8 cellular contexts compared by ENCODE assay signal in the genomic region with DNA sequence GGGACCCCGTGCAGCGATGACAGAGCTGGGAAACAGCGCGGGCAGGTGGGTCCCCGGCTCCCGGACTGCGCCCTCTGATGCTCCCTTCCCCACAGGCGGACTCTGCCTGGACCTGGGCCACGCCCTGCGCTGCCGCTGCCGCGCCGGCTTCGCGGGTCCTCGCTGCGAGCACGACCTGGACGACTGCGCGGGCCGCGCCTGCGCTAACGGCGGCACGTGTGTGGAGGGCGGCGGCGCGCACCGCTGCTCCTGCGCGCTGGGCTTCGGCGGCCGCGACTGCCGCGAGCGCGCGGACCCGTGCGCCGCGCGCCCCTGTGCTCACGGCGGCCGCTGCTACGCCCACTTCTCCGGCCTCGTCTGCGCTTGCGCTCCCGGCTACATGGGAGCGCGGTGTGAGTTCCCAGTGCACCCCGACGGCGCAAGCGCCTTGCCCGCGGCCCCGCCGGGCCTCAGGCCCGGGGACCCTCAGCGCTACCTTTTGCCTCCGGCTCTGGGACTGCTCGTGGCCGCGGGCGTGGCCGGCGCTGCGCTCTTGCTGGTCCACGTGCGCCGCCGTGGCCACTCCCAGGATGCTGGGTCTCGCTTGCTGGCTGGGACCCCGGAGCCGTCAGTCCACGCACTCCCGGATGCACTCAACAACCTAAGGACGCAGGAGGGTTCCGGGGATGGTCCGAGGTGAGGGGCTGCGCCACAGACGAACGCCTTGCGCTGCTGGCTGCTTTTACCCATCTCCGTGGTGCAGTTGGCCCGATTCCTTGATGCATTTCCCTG. TPM values are rescaled to one million over a fixed set of nuclear protein-coding genes. Genes with fewer than 3 reads are reported as not detected.
DNase-seq lines count a peak whose midpoint lies in the region; ATAC-seq, FAIRE-seq and TF ChIP-seq lines count a peak whose summit lies in the region.

No MANE protein-coding gene starts in this region.

- peaks cover 26% of the 10 kb centered on the region for H3K27me3 Mint-ChIP-seq in brain

- TF ChIP-seq CTCF in IMR-90 (conservative IDR thresholded peaks at IDR 0.05; ENCODE audit: low read depth, low read length): no peak
- no peak for TF ChIP-seq CTCF in brain (conservative IDR thresholded peaks at IDR 0.05)
- no peak for TF ChIP-seq CTCF in keratinocyte (optimal IDR thresholded peaks at IDR 0.05 in 1 of 3, IDR thresholded peaks at IDR 0.05 in 1 of 3, conservative IDR thresholded peaks at IDR 0.05 in 1 of 3; ENCODE audit: extremely low read depth in 1 of 3, insufficient read depth in 2 of 3, low read length in 3 of 3)

- in situ Hi-C loops in IMR-90 (cut with MboI; ENCODE audit: low sequenced_read_pairs): no loop called here

- H3K56ac ChIP-seq in IMR-90 (ENCODE audit: extremely low read depth, insufficient read depth, low read length): no peak overlapping the region

- peak overlapping the region; percentile 85 to 90 (median 86) for H3K4me3 Mint-ChIP-seq in brain

- no peaks in the 10 kb centered on the region for H3K79me2 ChIP-seq in keratinocyte (ENCODE audit: control insufficient read depth, insufficient read depth, low read length)

- no peak for TF ChIP-seq RAD21 in IMR-90 (IDR thresholded peaks at IDR 0.05; ENCODE audit: low read length)

- H3K9me3 ChIP-seq in IMR-90 (ENCODE audit: control insufficient read depth, insufficient read depth, low read length) (no peaks in the 10 kb centered on the region), keratinocyte (ENCODE audit: control insufficient read depth, low read depth, low read length) (no peaks in the 10 kb centered on the region)

- BruUV-seq in IMR-90 (replicated peaks; lab: Mats Ljungman, UMichigan): no TSS peak

- H3K4me2 ChIP-seq in IMR-90 (ENCODE audit: low read depth, low read length) (peak overlapping the region; percentile 75), keratinocyte (ENCODE audit: control insufficient read depth, extremely low read depth, insufficient read depth, low read depth, low read length) (peak overlapping the region; percentile 68)

- H4K91ac ChIP-seq in IMR-90 (ENCODE audit: insufficient read depth, low read depth, low read length): no peak overlapping the region

- peak; percentile 90 for ATAC-seq in IMR-90 (ENCODE audit: low read depth)
- ATAC-seq in HG02973 (IDR thresholded peaks at IDR 0.05; ENCODE audit: unreplicated experiment): no peak

- no peak overlapping the region for H2AK5ac ChIP-seq in IMR-90 (ENCODE audit: low read depth, low read length)

- POLR2A ChIA-PET in IMR-90 (lab: Charles Lee; ENCODE audit: unreplicated experiment): no interaction called here

- CTCF ChIA-PET in IMR-90 (lab: Yijun Ruan, JAX): interaction anchor here (0.6 kb wide), 1 partner anchor 24 kb away, joined by 3 read pairs; no protein-coding TSS in a partner anchor

- H3K27me3 ChIP-seq in IMR-90 (ENCODE audit: control insufficient read depth, insufficient read depth, low read length) (peaks cover 23% of the 10 kb centered on the region; the same call in 1 of the 2 replicates), keratinocyte (ENCODE audit: control insufficient read depth, extremely low read depth, insufficient read depth, low read length) (peaks cover 38% of the 10 kb centered on the region)

- H3K4ac ChIP-seq in IMR-90 (ENCODE audit: low read depth, low read length): peak overlapping the region; percentile 50; the same call in 1 of the 2 replicates

- dilution Hi-C loops in IMR-90 (cut with HindIII; ENCODE audit: low sequenced_read_pairs, unreplicated experiment): no loop called here
- dilution Hi-C loops in keratinocyte (cut with MboI; ENCODE audit: extremely low pct_ligation_motif_present, low sequenced_read_pairs): no loop called here

- no peak for FAIRE-seq in keratinocyte (lab: Jason Lieb, UNC)

- H3K27ac ChIP-seq in IMR-90 (ENCODE audit: insufficient read depth, low read length): no peak overlapping the region
- H3K27ac ChIP-seq in keratinocyte (ENCODE audit: control insufficient read depth, insufficient read depth, low read length): no peak overlapping the region

- peak overlapping the region; percentile 33; the same call in 1 of the 2 replicates for H3K9ac ChIP-seq in IMR-90 (ENCODE audit: low read depth, low read length)
- H3K9ac ChIP-seq in keratinocyte (ENCODE audit: control insufficient read depth, extremely low read depth, insufficient read depth, low read length): peak overlapping the region; percentile 47

- no peak overlapping the region for H3K18ac ChIP-seq in IMR-90 (ENCODE audit: low read depth, low read length)

- no peaks in the 10 kb centered on the region for H4K20me1 ChIP-seq in IMR-90 (ENCODE audit: insufficient read depth, low read length)
- H4K20me1 ChIP-seq in keratinocyte (ENCODE audit: control insufficient read depth, extremely low read depth, insufficient read depth, low read length): no peaks in the 10 kb centered on the region

- WGBS in IMR-90 (ENCODE audit: extremely low coverage in 2 of 2, insufficient read length in 1 of 2), 2 experiments: 3% methylated on average over 76 of the region's 96 CpGs; no CpG with 5 or more reads in 1 of the 2 experiments

- peaks cover 9% of the 10 kb centered on the region for H3K36me3 Mint-ChIP-seq in brain

- H3K4me1 Mint-ChIP-seq in brain: peaks cover 28% of the 10 kb centered on the region

- H4K5ac ChIP-seq in IMR-90 (ENCODE audit: low read depth, low read length): peak overlapping the region; percentile 30; the same call in 1 of the 2 replicates

- H2AFZ ChIP-seq in IMR-90 (replicated peaks; ENCODE audit: low read length, poor library complexity): peak overlapping the region; percentile 97
- peak overlapping the region; percentile 89 for H2AFZ ChIP-seq in keratinocyte (ENCODE audit: control insufficient read depth, low read length)

- peaks cover 3% of the 10 kb centered on the region; the same call in 1 of the 2 replicates for H3K9me1 ChIP-seq in IMR-90 (ENCODE audit: insufficient read depth, low read length)
- H3K9me1 ChIP-seq in keratinocyte (ENCODE audit: control insufficient read depth, extremely low read depth, insufficient read depth, low read length): peaks cover 2% of the 10 kb centered on the region

- H4K8ac ChIP-seq in IMR-90 (ENCODE audit: low read depth in 2 of 2, low read length in 2 of 2): peak overlapping the region; percentile 66 to 97

- peak overlapping the region; percentile 93 for H2AK9ac ChIP-seq in IMR-90 (replicated peaks; ENCODE audit: low read depth, low read length, poor library complexity)

- no peak overlapping the region for H2BK20ac ChIP-seq in IMR-90 (ENCODE audit: low read depth, low read length)

- peaks cover 0 to 5% (median 0%) of the 10 kb centered on the region in 5 experiments for H3K9me3 Mint-ChIP-seq in brain

- H3K4me1 ChIP-seq in IMR-90 (ENCODE audit: control insufficient read depth, insufficient read depth, low read length) (no peaks in the 10 kb centered on the region), keratinocyte (ENCODE audit: control insufficient read depth, extremely low read depth, insufficient read depth, low read length) (peaks cover 3% of the 10 kb centered on the region)

- H3K27ac Mint-ChIP-seq in brain: peak overlapping the region in 4 of 5 experiments; percentile 53 to 92 (median 78)

- no peak overlapping the region for H2BK120ac ChIP-seq in IMR-90 (ENCODE audit: low read depth, low read length)

- no peak for TF ChIP-seq POLR2A in IMR-90 (IDR thresholded peaks at IDR 0.05; ENCODE audit: low read depth, low read length)

- H3K36me3 ChIP-seq in IMR-90 (ENCODE audit: control insufficient read depth, insufficient read depth, low read length) (no peaks in the 10 kb centered on the region), keratinocyte (ENCODE audit: control insufficient read depth in 2 of 2, extremely low read depth in 1 of 2, insufficient read depth in 2 of 2, low read length in 2 of 2) (no peaks in the 10 kb centered on the region)

- H2BK15ac ChIP-seq in IMR-90 (ENCODE audit: low read depth, low read length): no peak overlapping the region

- intact Hi-C loops in IMR-90 (cut with micrococcal nuclease): no loop called here

- peak overlapping the region; percentile 65 for H3K4me3 ChIP-seq in IMR-90 (ENCODE audit: insufficient read depth, low read depth, low read length)
- H3K4me3 ChIP-seq in keratinocyte (ENCODE audit: control insufficient read depth in 2 of 3, extremely low read depth in 1 of 3, insufficient read depth in 2 of 3, low read depth in 1 of 3, low read length in 3 of 3): peak overlapping the region; percentile 37 to 68 (median 56)

- H3K14ac ChIP-seq in IMR-90 (replicated peaks; ENCODE audit: low read depth, low read length): no peak overlapping the region; the same call in 1 of the 2 replicates

- no peaks in the 10 kb centered on the region for H3K79me1 ChIP-seq in IMR-90 (ENCODE audit: low read depth in 1 of 2, low read length in 2 of 2)

- H2BK5ac ChIP-seq in IMR-90 (ENCODE audit: low read depth, low read length, poor library complexity, severe bottlenecking): no peak overlapping the region

- peak; percentile 74 for DNase-seq in EL
- DNase-seq in IMR-90: peak; percentile 67
- peak; percentile 65 for DNase-seq in SKM-1 (lab: John Stamatoyannopoulos, UW; ENCODE audit: unreplicated experiment)
- no peak for DNase-seq in keratinocyte (ENCODE audit: low read depth, low spot score)
- DNase-seq in stimulated activated CD4-positive, alpha-beta T cell treated with anti-CD3 and anti-CD28 coated beads, Interleukin-4, amount 100 ng/mL, for 4 hours: peak; percentile 44 to 60
- DNase-seq in midbrain (lab: John Stamatoyannopoulos, UW): no peak

- H3K23ac ChIP-seq in IMR-90 (ENCODE audit: low read depth, low read length): 0 out of 2 replicates have a peak overlapping the region, but pooled peaks have one; percentile 85

RNA-seq across cellular contexts. Expression of a gene that starts 7.8 kb away (rescaled TPM):
- total RNA-seq in IMR-90 (2012; rRNA removed): not detected in 2 replicates
- polyA plus RNA-seq in IMR-90 (2012; rRNA removed): not detected in 2 replicates
- polyA plus RNA-seq in IMR-90 (2012; cell fraction: cytosol; rRNA removed): not detected in 2 replicates
- polyA plus RNA-seq in IMR-90 (2012; cell fraction: nucleus; rRNA removed; ENCODE audit: low replicate concordance): not detected in 2 replicates
- 4.3 TPM for polyA plus RNA-seq in brain (ENCODE audit: insufficient read depth, low read depth, low replicate concordance)
- polyA plus RNA-seq in keratinocyte: not detected in 3 replicates
- polyA plus RNA-seq in keratinocyte (2011; ENCODE audit: low read depth): not detected
- polyA plus RNA-seq in keratinocyte (2011; cell fraction: cytosol; rRNA removed): not detected in 2 replicates
- polyA plus RNA-seq in keratinocyte (2011; cell fraction: nucleus; rRNA removed): not detected in 2 replicates
- not detected in 2 replicates for polyA plus RNA-seq in keratinocyte (2012; ENCODE audit: low replicate concordance)
- not detected in 3 replicates for polyA minus RNA-seq in keratinocyte
- polyA minus RNA-seq in keratinocyte (2011; cell fraction: cytosol; rRNA and poly(A)+ RNA removed): not detected
- polyA minus RNA-seq in keratinocyte (2011; cell fraction: nucleus; rRNA and poly(A)+ RNA removed): not detected in 2 replicates

RNA-seq across cellular contexts. Expression of a gene that starts 8.4 kb away (rescaled TPM):
- 0.28 and 0.36 TPM in 2 replicates for total RNA-seq in IMR-90 (2012; rRNA removed)
- polyA plus RNA-seq in IMR-90 (2012; rRNA removed) (1.3 and 1.9 TPM in 2 replicates), brain (ENCODE audit: insufficient read depth, low read depth, low replicate concordance) (57.3 TPM), keratinocyte (0.80 to 1.1 TPM (median 0.89 TPM) in 3 replicates)
- polyA plus RNA-seq in IMR-90 (2012; cell fraction: cytosol; rRNA removed): 1.3 and 1.4 TPM in 2 replicates
- 0.34 and 0.40 TPM in 2 replicates for polyA plus RNA-seq in IMR-90 (2012; cell fraction: nucleus; rRNA removed; ENCODE audit: low replicate concordance)
- polyA plus RNA-seq in keratinocyte (2011; ENCODE audit: low read depth): not detected
- polyA plus RNA-seq in keratinocyte (2011; cell fraction: cytosol; rRNA removed): 0.64 and 1.1 TPM in 2 replicates
- polyA plus RNA-seq in keratinocyte (2011; cell fraction: nucleus; rRNA removed): 0.27 and 0.37 TPM in 2 replicates
- 0.41 and 1.3 TPM in 2 replicates for polyA plus RNA-seq in keratinocyte (2012; ENCODE audit: low replicate concordance)
- 0.20 to 0.43 TPM in 2 of 3 replicates, not detected in the other for polyA minus RNA-seq in keratinocyte
- not detected for polyA minus RNA-seq in keratinocyte (2011; cell fraction: cytosol; rRNA and poly(A)+ RNA removed)
- polyA minus RNA-seq in keratinocyte (2011; cell fraction: nucleus; rRNA and poly(A)+ RNA removed): not detected in 2 replicates

RNA-seq across cellular contexts. Expression of a gene that starts 25.5 kb away (rescaled TPM):
- total RNA-seq in IMR-90 (2012; rRNA removed): 2.7 and 4.2 TPM in 2 replicates
- 2.3 and 2.5 TPM in 2 replicates for polyA plus RNA-seq in IMR-90 (2012; rRNA removed)
- 1.8 and 1.9 TPM in 2 replicates for polyA plus RNA-seq in IMR-90 (2012; cell fraction: cytosol; rRNA removed)
- polyA plus RNA-seq in IMR-90 (2012; cell fraction: nucleus; rRNA removed; ENCODE audit: low replicate concordance): 1.3 and 2.1 TPM in 2 replicates
- polyA plus RNA-seq in brain (ENCODE audit: insufficient read depth, low read depth, low replicate concordance): 5.3 TPM
- polyA plus RNA-seq in keratinocyte: 1.1 to 1.9 TPM (median 1.2 TPM) in 3 replicates
- polyA plus RNA-seq in keratinocyte (2011; ENCODE audit: low read depth): 0.19 TPM
- 1.1 and 1.3 TPM in 2 replicates for polyA plus RNA-seq in keratinocyte (2011; cell fraction: cytosol; rRNA removed)
- 1.1 and 1.2 TPM in 2 replicates for polyA plus RNA-seq in keratinocyte (2011; cell fraction: nucleus; rRNA removed)
- 0.52 and 1.7 TPM in 2 replicates for polyA plus RNA-seq in keratinocyte (2012; ENCODE audit: low replicate concordance)
- polyA minus RNA-seq in keratinocyte: 0.13 to 0.23 TPM in 2 of 3 replicates, not detected in the other
- polyA minus RNA-seq in keratinocyte (2011; cell fraction: cytosol; rRNA and poly(A)+ RNA removed): not detected
- polyA minus RNA-seq in keratinocyte (2011; cell fraction: nucleus; rRNA and poly(A)+ RNA removed): 0.21 and 0.39 TPM in 2 replicates

RNA-seq across cellular contexts. Expression of a gene that starts 26.5 kb away (rescaled TPM):
- 52.0 and 53.3 TPM in 2 replicates for total RNA-seq in IMR-90 (2012; rRNA removed)
- 76.8 and 89.9 TPM in 2 replicates for polyA plus RNA-seq in IMR-90 (2012; rRNA removed)
- 74.3 and 78.9 TPM in 2 replicates for polyA plus RNA-seq in IMR-90 (2012; cell fraction: cytosol; rRNA removed)
- 86.9 and 89.0 TPM in 2 replicates for polyA plus RNA-seq in IMR-90 (2012; cell fraction: nucleus; rRNA removed; ENCODE audit: low replicate concordance)
- 94.7 TPM for polyA plus RNA-seq in brain (ENCODE audit: insufficient read depth, low read depth, low replicate concordance)
- polyA plus RNA-seq in keratinocyte: 71.6 to 91.5 TPM (median 85.5 TPM) in 3 replicates
- 70.1 TPM for polyA plus RNA-seq in keratinocyte (2011; ENCODE audit: low read depth)
- polyA plus RNA-seq in keratinocyte (2011; cell fraction: cytosol; rRNA removed): 59.6 and 76.9 TPM in 2 replicates
- polyA plus RNA-seq in keratinocyte (2011; cell fraction: nucleus; rRNA removed): 70.9 and 76.6 TPM in 2 replicates
- polyA plus RNA-seq in keratinocyte (2012; ENCODE audit: low replicate concordance): 68.5 and 89.8 TPM in 2 replicates
- polyA minus RNA-seq in keratinocyte: 68.9 to 130 TPM (median 90.1 TPM) in 3 replicates
- 89.6 TPM for polyA minus RNA-seq in keratinocyte (2011; cell fraction: cytosol; rRNA and poly(A)+ RNA removed)
- polyA minus RNA-seq in keratinocyte (2011; cell fraction: nucleus; rRNA and poly(A)+ RNA removed): 30.5 and 51.5 TPM in 2 replicates

RNA-seq across cellular contexts. Expression of a gene that starts 32.8 kb away (rescaled TPM):
- 5.7 and 6.9 TPM in 2 replicates for total RNA-seq in IMR-90 (2012; rRNA removed)
- polyA plus RNA-seq in IMR-90 (2012; rRNA removed) (9.8 and 10.4 TPM in 2 replicates), brain (ENCODE audit: insufficient read depth, low read depth, low replicate concordance) (16.7 TPM), keratinocyte (9.5 to 12.9 TPM (median 9.6 TPM) in 3 replicates)
- 2.1 and 7.4 TPM in 2 replicates for polyA plus RNA-seq in IMR-90 (2012; cell fraction: cytosol; rRNA removed)
- polyA plus RNA-seq in IMR-90 (2012; cell fraction: nucleus; rRNA removed; ENCODE audit: low replicate concordance): 4.5 and 4.9 TPM in 2 replicates
- 9.9 TPM for polyA plus RNA-seq in keratinocyte (2011; ENCODE audit: low read depth)
- 7.8 and 9.3 TPM in 2 replicates for polyA plus RNA-seq in keratinocyte (2011; cell fraction: cytosol; rRNA removed)
- 7.8 and 9.6 TPM in 2 replicates for polyA plus RNA-seq in keratinocyte (2011; cell fraction: nucleus; rRNA removed)
- 10.2 and 17.0 TPM in 2 replicates for polyA plus RNA-seq in keratinocyte (2012; ENCODE audit: low replicate concordance)
- 2.0 to 4.3 TPM (median 3.7 TPM) in 3 replicates for polyA minus RNA-seq in keratinocyte
- 4.0 TPM for polyA minus RNA-seq in keratinocyte (2011; cell fraction: cytosol; rRNA and poly(A)+ RNA removed)
- 2.2 and 3.5 TPM in 2 replicates for polyA minus RNA-seq in keratinocyte (2011; cell fraction: nucleus; rRNA and poly(A)+ RNA removed)

Comparison
In these comparisons a context has a peak if more than half of its experiments do, and no peak if none do; other contexts are left out.
1. DNase-seq: peak in EL (single experiment), IMR-90 (single experiment), SKM-1 (single experiment) and stimulated activated CD4-positive, alpha-beta T cell treated with anti-CD3 and anti-CD28 coated beads, Interleukin-4, amount 100 ng/mL, for 4 hours (2 of 2); none in keratinocyte (single experiment) and midbrain (single experiment).
2. RNA of a gene that starts 8.4 kb away (polyA plus RNA-seq): 57.3 TPM in brain (single experiment); 0.34 to 1.9 TPM in IMR-90 and 0.27 to 1.3 TPM in keratinocyte; every median in the first group is over 10 times any median in the second.